Comparison of ENCODE assay signal across 1 cellular context in genomic region chr6:106056060-106056737, GRCh38.
TF ChIP-seq lines count a peak whose summit lies in the region.

No MANE protein-coding gene starts in this region.

TF ChIP-seq in H1, 55 proteins besides CTCF, POLR2A, EP300 and RAD21 (continued from another document):
- no peak for TF ChIP-seq BCL11A (IDR thresholded peaks at IDR 0.05; ENCODE audit: low read depth in 2 of 2, low read length in 2 of 2)
- TF ChIP-seq YY1 (IDR thresholded peaks at IDR 0.05; ENCODE audit: low read depth, low read length), result no peak
- TF ChIP-seq TAF7 (optimal IDR thresholded peaks at IDR 0.05; ENCODE audit: borderline replicate concordance, low read depth, low read length), result no peak
- TF ChIP-seq HDAC2 (IDR thresholded peaks at IDR 0.05; ENCODE audit: borderline replicate concordance in 1 of 2, low read depth in 2 of 2, low read length in 2 of 2), result no peak
- TF ChIP-seq SRF (IDR thresholded peaks at IDR 0.05; ENCODE audit: low read depth, low read length), result no peak
- no peak for TF ChIP-seq SP1 (IDR thresholded peaks at IDR 0.05; ENCODE audit: low read depth, low read length)
- TF ChIP-seq CBX8 (IDR thresholded peaks at IDR 0.05; ENCODE audit: borderline replicate concordance, low read depth, low read length), result no peak
- no peak for TF ChIP-seq BACH1 (IDR thresholded peaks at IDR 0.05; ENCODE audit: low read length)
- no peak for TF ChIP-seq NANOG (IDR thresholded peaks at IDR 0.05; ENCODE audit: insufficient read depth, low read depth, low read length, poor library complexity, severe bottlenecking)
- no peak for TF ChIP-seq E2F6 (IDR thresholded peaks at IDR 0.05)
- no peak for TF ChIP-seq KDM5A (IDR thresholded peaks at IDR 0.05; ENCODE audit: low read length)
- TF ChIP-seq PHF8 (conservative IDR thresholded peaks at IDR 0.05; ENCODE audit: low read depth, low read length), result no peak
- TF ChIP-seq CTBP2 (IDR thresholded peaks at IDR 0.05; ENCODE audit: borderline replicate concordance, insufficient read depth, insufficient read length, low read length), result no peak
- TF ChIP-seq SIN3A (conservative IDR thresholded peaks at IDR 0.05 in 1 of 2, IDR thresholded peaks at IDR 0.05 in 1 of 2; ENCODE audit: low read depth in 1 of 2, low read length in 2 of 2), result no peak
